In genomic region chr10:126246396-126246795, GRCh38 we compare ENCODE assay signal across 7 cellular contexts.
DNase-seq lines count a peak whose midpoint lies in the region; ATAC-seq and TF ChIP-seq lines count a peak whose summit lies in the region.
"Not testable (repeated sequence)": the region's sequence is repeated elsewhere in the genome, so short reads cannot be mapped to it uniquely, and the experiment has no call there.

No MANE protein-coding gene starts in this region.

- H2AFZ ChIP-seq in GM23248; IMR-90 (replicated peaks; ENCODE audit: low read length, poor library complexity); SK-N-SH (ENCODE audit: low read depth); mesenchymal stem cell (ENCODE audit: low read depth, low read length); smooth muscle cell (ENCODE audit: low read depth): not testable (repeated sequence)

- H3K79me1 ChIP-seq in IMR-90 (ENCODE audit: low read depth in 1 of 2, low read length in 2 of 2) = not testable (repeated sequence)
- H3K79me1 ChIP-seq in mesenchymal stem cell (replicated peaks; ENCODE audit: low read length, poor library complexity, severe bottlenecking) = peaks cover 16% of the 10 kb centered on the region

- TF ChIP-seq POLR2A in IMR-90 (IDR thresholded peaks at IDR 0.05; ENCODE audit: low read depth, low read length) = not testable (repeated sequence)

- H3K9me1 ChIP-seq in IMR-90 (ENCODE audit: insufficient read depth, low read length) = peaks cover 23% of the 10 kb centered on the region

- not testable (repeated sequence) for H4K5ac ChIP-seq in IMR-90 (ENCODE audit: low read depth, low read length)

- WGBS in GM23248 (ENCODE audit: low coverage in 1 of 2, low lambda C conversion rate in 2 of 2, missing lambda C conversion rate in 2 of 2), 2 experiments = 39 to 53% methylated on average over 1 of the region's 1 CpG
- WGBS in IMR-90 (ENCODE audit: extremely low coverage in 2 of 2, insufficient read length in 1 of 2), 2 experiments = no CpG with 5 or more reads among the region's 1 CpG
- 89% methylated on average over 1 of the region's 1 CpG for WGBS in SK-N-SH (ENCODE audit: low lambda C conversion rate)
- WGBS in mesenchymal stem cell = 37% methylated on average over 1 of the region's 1 CpG
- WGBS in smooth muscle cell (ENCODE audit: low lambda C conversion rate) = 38% methylated on average over 1 of the region's 1 CpG

- H3K4ac ChIP-seq in IMR-90 (ENCODE audit: low read depth, low read length); mesenchymal stem cell (ENCODE audit: low read depth in 1 of 2, low read length in 2 of 2): not testable (repeated sequence)

- CTCF ChIA-PET in IMR-90 (lab: Yijun Ruan, JAX); SK-N-SH (lab: Yijun Ruan, JAX): not testable (repeated sequence)

- not testable (repeated sequence) for H3K27me3 ChIP-seq in GM23248 (replicated peaks; ENCODE audit: insufficient read depth); IMR-90 (ENCODE audit: control insufficient read depth, insufficient read depth, low read length); SK-N-SH (ENCODE audit: insufficient read depth); mesenchymal stem cell (ENCODE audit: control insufficient read depth in 1 of 2, insufficient read depth in 1 of 2, low read length in 2 of 2); smooth muscle cell (ENCODE audit: low read depth)

- not testable (repeated sequence) for H3K9me2 ChIP-seq in GM23248 (ENCODE audit: insufficient read depth); SK-N-SH

- not testable (repeated sequence) for TF ChIP-seq CTCF in IMR-90 (conservative IDR thresholded peaks at IDR 0.05; ENCODE audit: low read depth, low read length); SK-N-SH (IDR thresholded peaks at IDR 0.05); cardiac fibroblast (IDR thresholded peaks at IDR 0.05; ENCODE audit: low read depth, low read length); fibroblast of pulmonary artery (IDR thresholded peaks at IDR 0.05; ENCODE audit: low read length, missing control alignments); smooth muscle cell (IDR thresholded peaks at IDR 0.05; ENCODE audit: borderline replicate concordance, insufficient read depth, poor library complexity, severe bottlenecking)

- not testable (repeated sequence) for DNase-seq in GM23248; SK-N-SH; mesenchymal stem cell; smooth muscle cell (lab: John Stamatoyannopoulos, UW; ENCODE audit: unreplicated experiment)
- DNase-seq in IMR-90 (peak; percentile 53), cardiac fibroblast (ENCODE audit: low read depth in 2 of 2) (peak; percentile 20 to 68), fibroblast of pulmonary artery (ENCODE audit: low read depth) (peak; percentile 61)

- not testable (repeated sequence) for H2AK5ac ChIP-seq in IMR-90 (ENCODE audit: low read depth, low read length); mesenchymal stem cell (ENCODE audit: low read length, severe bottlenecking)

- not testable (repeated sequence) for ATAC-seq in IMR-90 (ENCODE audit: low read depth)

- H3K79me2 ChIP-seq in GM23248 (ENCODE audit: insufficient read depth) = peaks cover 22% of the 10 kb centered on the region
- H3K79me2 ChIP-seq in SK-N-SH (ENCODE audit: insufficient read depth) = not testable (repeated sequence)
- peaks cover 18% of the 10 kb centered on the region for H3K79me2 ChIP-seq in smooth muscle cell (ENCODE audit: low read depth)

- not testable (repeated sequence) for TF ChIP-seq RAD21 in IMR-90 (IDR thresholded peaks at IDR 0.05; ENCODE audit: low read length); SK-N-SH (IDR thresholded peaks at IDR 0.05; ENCODE audit: low read length)

- not testable (repeated sequence) for H3K56ac ChIP-seq in IMR-90 (ENCODE audit: extremely low read depth, insufficient read depth, low read length)

- H4K20me1 ChIP-seq in GM23248 (ENCODE audit: insufficient read depth); IMR-90 (ENCODE audit: insufficient read depth, low read length); SK-N-SH (ENCODE audit: insufficient read depth); smooth muscle cell (ENCODE audit: low read depth): not testable (repeated sequence)

- TF ChIP-seq EP300 in SK-N-SH (IDR thresholded peaks at IDR 0.05; ENCODE audit: borderline replicate concordance in 1 of 2, low read depth in 1 of 2, low read length in 1 of 2) = not testable (repeated sequence)

- BruUV-seq in IMR-90 (replicated peaks; lab: Mats Ljungman, UMichigan) = not testable (repeated sequence)

- H3K4me3 ChIP-seq in GM23248 = peak overlapping the region; percentile 17; the same call in 1 of the 2 replicates
- not testable (repeated sequence) for H3K4me3 ChIP-seq in IMR-90 (ENCODE audit: insufficient read depth, low read depth, low read length); SK-N-SH (ENCODE audit: low read depth in 2 of 2, low read length in 1 of 2); cardiac fibroblast (replicated peaks in 1 of 2; ENCODE audit: low read depth in 2 of 2, low read length in 2 of 2); fibroblast of pulmonary artery (replicated peaks; ENCODE audit: low read depth, low read length); mesenchymal stem cell (ENCODE audit: insufficient read depth in 1 of 2, low read depth in 1 of 2, low read length in 2 of 2); smooth muscle cell

- H3K18ac ChIP-seq in IMR-90 (ENCODE audit: low read depth, low read length); mesenchymal stem cell (ENCODE audit: low read depth in 1 of 2, low read length in 2 of 2): not testable (repeated sequence)

- dilution Hi-C loops in IMR-90 (cut with HindIII; ENCODE audit: low sequenced_read_pairs, unreplicated experiment) = not testable (repeated sequence)

- H2BK20ac ChIP-seq in IMR-90 (ENCODE audit: low read depth, low read length) = not testable (repeated sequence)

- H4K8ac ChIP-seq in IMR-90 (ENCODE audit: low read depth in 2 of 2, low read length in 2 of 2); mesenchymal stem cell (ENCODE audit: low read length): not testable (repeated sequence)

- not testable (repeated sequence) for H2BK120ac ChIP-seq in IMR-90 (ENCODE audit: low read depth, low read length); mesenchymal stem cell (ENCODE audit: low read depth, low read length)

- H3K4me2 ChIP-seq in GM23248 (ENCODE audit: unreplicated experiment) (peak overlapping the region; percentile 53), SK-N-SH (peak overlapping the region; percentile 19; the same call in 1 of the 2 replicates)
- not testable (repeated sequence) for H3K4me2 ChIP-seq in IMR-90 (ENCODE audit: low read depth, low read length); mesenchymal stem cell (ENCODE audit: low read length, poor library complexity, severe bottlenecking); smooth muscle cell

- H3F3A ChIP-seq in GM23248 (ENCODE audit: insufficient read depth) (peaks cover 78% of the 10 kb centered on the region), SK-N-SH (replicated peaks; ENCODE audit: insufficient read depth) (peaks cover 25% of the 10 kb centered on the region), smooth muscle cell (ENCODE audit: low read depth) (peaks cover 14% of the 10 kb centered on the region)

- peaks cover 76% of the 10 kb centered on the region for H3K4me1 ChIP-seq in GM23248 (ENCODE audit: insufficient read depth)
- peaks cover 20% of the 10 kb centered on the region for H3K4me1 ChIP-seq in IMR-90 (ENCODE audit: control insufficient read depth, insufficient read depth, low read length)
- peaks cover 17 to 37% of the 10 kb centered on the region in 2 experiments for H3K4me1 ChIP-seq in SK-N-SH (ENCODE audit: control insufficient read depth in 1 of 2, insufficient read depth in 2 of 2, low read depth in 1 of 2, low read length in 1 of 2)
- H3K4me1 ChIP-seq in mesenchymal stem cell (ENCODE audit: control insufficient read depth, insufficient read depth, low read depth, low read length) = peaks cover 27% of the 10 kb centered on the region
- not testable (repeated sequence) for H3K4me1 ChIP-seq in smooth muscle cell (ENCODE audit: low read depth)

- not testable (repeated sequence) for H3K36me3 ChIP-seq in GM23248 (ENCODE audit: low read depth); IMR-90 (ENCODE audit: control insufficient read depth, insufficient read depth, low read length); SK-N-SH (replicated peaks in 1 of 2; ENCODE audit: control insufficient read depth in 1 of 2, insufficient read depth in 2 of 2, low read length in 1 of 2); mesenchymal stem cell (ENCODE audit: control insufficient read depth in 1 of 2, insufficient read depth in 2 of 2, low read depth in 1 of 2, low read length in 2 of 2); smooth muscle cell (ENCODE audit: low read depth)

- not testable (repeated sequence) for H2AK9ac ChIP-seq in IMR-90 (replicated peaks; ENCODE audit: low read depth, low read length, poor library complexity)

- intact Hi-C loops in IMR-90 (cut with micrococcal nuclease) = loop anchor here (5.0 to 10.0 kb wide), 2 partner anchors 112 to 264 kb away; no protein-coding TSS in a partner anchor

- not testable (repeated sequence) for H3K9me3 ChIP-seq in GM23248 (ENCODE audit: low read depth); IMR-90 (ENCODE audit: control insufficient read depth, insufficient read depth, low read length); SK-N-SH; mesenchymal stem cell (ENCODE audit: control insufficient read depth, low read length); smooth muscle cell (replicated peaks; ENCODE audit: low read depth)

- H3K14ac ChIP-seq in IMR-90 (replicated peaks; ENCODE audit: low read depth, low read length); mesenchymal stem cell (ENCODE audit: low read length in 2 of 2): not testable (repeated sequence)

- H3K27ac ChIP-seq in GM23248 (peak overlapping the region; percentile 97), SK-N-SH (ENCODE audit: low read depth in 2 of 2, low read length in 1 of 2) (peak overlapping the region in 1 of 2 experiments; percentile 98; a peak in 2 of 4 replicates), smooth muscle cell (ENCODE audit: low read depth) (peak overlapping the region; percentile 95)
- not testable (repeated sequence) for H3K27ac ChIP-seq in IMR-90 (ENCODE audit: insufficient read depth, low read length); mesenchymal stem cell (ENCODE audit: low read length, poor library complexity, severe bottlenecking)

- POLR2A ChIA-PET in IMR-90 (lab: Charles Lee; ENCODE audit: unreplicated experiment); SK-N-SH (lab: Yijun Ruan, JAX): not testable (repeated sequence)

- not testable (repeated sequence) for H2BK5ac ChIP-seq in IMR-90 (ENCODE audit: low read depth, low read length, poor library complexity, severe bottlenecking); mesenchymal stem cell (ENCODE audit: low read depth, low read length, poor library complexity, severe bottlenecking)

- H2BK12ac ChIP-seq in mesenchymal stem cell (ENCODE audit: low read length in 2 of 2) = not testable (repeated sequence)

- in situ Hi-C loops in GM23248 (cut with MboI); IMR-90 (cut with MboI; ENCODE audit: low sequenced_read_pairs): not testable (repeated sequence)

- peak overlapping the region; percentile 45 for H3K9ac ChIP-seq in GM23248
- not testable (repeated sequence) for H3K9ac ChIP-seq in IMR-90 (ENCODE audit: low read depth, low read length)
- peak overlapping the region; percentile 59; the same call in 1 of the 2 replicates for H3K9ac ChIP-seq in SK-N-SH
- peak overlapping the region; percentile 68 for H3K9ac ChIP-seq in mesenchymal stem cell (ENCODE audit: low read length)
- H3K9ac ChIP-seq in smooth muscle cell (ENCODE audit: low read depth) = peak overlapping the region; percentile 81

- H4K91ac ChIP-seq in IMR-90 (ENCODE audit: insufficient read depth, low read depth, low read length); mesenchymal stem cell (ENCODE audit: low read length): not testable (repeated sequence)

- H2BK15ac ChIP-seq in IMR-90 (ENCODE audit: low read depth, low read length); mesenchymal stem cell (ENCODE audit: low read depth, poor library complexity, severe bottlenecking): not testable (repeated sequence)

- H3K23ac ChIP-seq in IMR-90 (ENCODE audit: low read depth, low read length); mesenchymal stem cell (ENCODE audit: low read length in 2 of 2): not testable (repeated sequence)
